Comparison of ENCODE assay signal across 8 cellular contexts in the genomic region with DNA sequence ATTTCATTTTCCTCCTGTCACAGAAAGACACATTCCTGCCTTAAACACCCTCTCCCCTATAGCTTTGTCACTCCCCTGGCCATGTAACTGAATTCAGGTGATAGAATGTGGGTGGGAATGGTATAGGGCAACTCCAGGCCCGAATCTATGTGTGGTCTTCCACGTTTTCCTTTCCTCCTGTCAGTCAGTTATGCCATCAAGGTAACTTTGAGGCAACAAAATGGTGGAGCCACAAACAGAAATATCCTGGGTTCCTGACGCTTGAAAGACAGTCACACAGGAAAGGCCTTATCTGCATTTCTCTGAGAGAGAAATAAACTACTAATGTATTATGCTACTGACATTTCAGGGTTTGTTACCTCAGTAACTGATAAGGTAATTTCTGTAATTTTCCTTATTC.
"Had no signal": no experiment of that assay in that cellular context is flagged by ENCODE, and none has a peak within 500 bp of the region (broad histone marks: within the 10 kb centered on the region; RNA-seq: fewer than 3 reads in every experiment).

No MANE protein-coding gene starts in this region.

- H3K9me3 ChIP-seq: HAP-1 had no signal

- H3K27ac Mint-ChIP-seq: HFFc6, IgD-negative memory B cell had no signal

- H3K4me1 Mint-ChIP-seq: IgD-negative memory B cell had no signal

- H3K9me3 Mint-ChIP-seq: HFFc6, IgD-negative memory B cell had no signal

- H3K27ac ChIP-seq: HL-60 had no signal

- H3K27me3 Mint-ChIP-seq: IgD-negative memory B cell had no signal

- DNase-seq: GOT3, H7, HFFc6 had no signal

- H3K36me3 ChIP-seq: HAP-1 had no signal

- ATAC-seq: HCT116, HepG2 had no signal

- H3K36me3 Mint-ChIP-seq: IgD-negative memory B cell had no signal

- H3K4me3 ChIP-seq: HAP-1 had no signal

- H3K4me3 Mint-ChIP-seq: HFFc6, IgD-negative memory B cell had no signal
